9 cellular contexts compared by ENCODE assay signal in the genomic region with DNA sequence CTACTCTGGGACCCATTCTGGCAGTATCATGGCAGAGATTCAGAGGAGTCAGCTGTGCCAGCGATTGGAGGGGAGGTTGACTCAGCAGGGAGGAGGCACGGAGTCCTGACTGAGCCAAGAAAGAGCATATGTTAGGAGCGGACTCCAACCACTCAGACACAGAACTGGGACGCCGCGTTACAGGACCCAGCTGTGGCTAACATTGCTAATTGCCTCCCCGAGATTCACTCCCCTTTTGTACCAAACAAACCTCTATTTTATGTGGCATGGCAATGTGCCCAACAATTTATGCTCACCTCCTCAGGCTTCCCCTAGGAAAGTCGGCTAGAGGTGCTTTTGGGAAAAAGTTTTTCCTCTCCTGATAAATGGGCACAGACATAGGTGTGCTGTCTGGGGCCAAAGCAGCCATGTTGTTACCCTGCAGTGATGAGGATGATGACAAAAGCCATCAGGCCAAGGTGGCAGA. TPM values are rescaled to one million over a fixed set of nuclear protein-coding genes. Genes with fewer than 3 reads are reported as not detected.
DNase-seq lines count a peak whose midpoint lies in the region; ATAC-seq and TF ChIP-seq lines count a peak whose summit lies in the region.
"Had no signal": no experiment of that assay in that cellular context is flagged by ENCODE, and none has a peak within 500 bp of the region (broad histone marks: within the 10 kb centered on the region; RNA-seq: fewer than 3 reads in every experiment).

No MANE protein-coding gene starts in this region.

- H3K9ac ChIP-seq in skeletal muscle tissue (ENCODE audit: low read depth in 1 of 3, low read length in 3 of 3): peak overlapping the region in 2 of 3 donors; percentile 25 to 45

- TF ChIP-seq POLR2A in heart left ventricle (IDR thresholded peaks at IDR 0.05) (no peak), GM18505 (IDR thresholded peaks at IDR 0.05; ENCODE audit: borderline replicate concordance, extremely low read depth, insufficient read depth, insufficient read length) (no peak)

- intact Hi-C loops in heart left ventricle (cut with DNase I): no loop called here

- DNase-seq in H4 (ENCODE audit: low spot score) (peak; percentile 90), heart left ventricle (peak; percentile 11 to 74 (median 62)), globus pallidus (ENCODE audit: low spot score) (no peak)

- H3K36me3 ChIP-seq in heart left ventricle (no peaks in the 10 kb centered on the region), skeletal muscle tissue (ENCODE audit: control insufficient read depth in 3 of 3, insufficient read depth in 3 of 3, low read length in 3 of 3) (no peaks in the 10 kb centered on the region)
- H3K36me3 ChIP-seq: ascending aorta had no signal

- H3K9me3 ChIP-seq in heart left ventricle: no peaks in the 10 kb centered on the region
- H3K9me3 ChIP-seq in skeletal muscle tissue (ENCODE audit: control insufficient read depth in 3 of 3, low read length in 3 of 3): no peaks in the 10 kb centered on the region
- H3K9me3 ChIP-seq: ascending aorta had no signal

- WGBS in heart left ventricle, 4 donors: 53 to 68% (median 63%) methylated on average over 8 of the region's 8 CpGs

- ATAC-seq in SK-N-SH treated with all-trans-retinoic acid at 6 μM for 48 hours (peak; percentile 85), heart left ventricle (peak; percentile 68 to 99 (median 82)), HG03196 (IDR thresholded peaks at IDR 0.05; ENCODE audit: unreplicated experiment) (no peak), GM18505 (IDR thresholded peaks at IDR 0.05; ENCODE audit: unreplicated experiment) (no peak), GM21825 (IDR thresholded peaks at IDR 0.05; ENCODE audit: unreplicated experiment) (no peak)

- no peak for TF ChIP-seq CTCF in heart left ventricle (IDR thresholded peaks at IDR 0.05)

- H3K27me3 ChIP-seq in heart left ventricle: no peaks in the 10 kb centered on the region
- H3K27me3 ChIP-seq in skeletal muscle tissue (ENCODE audit: control insufficient read depth in 3 of 3, insufficient read depth in 3 of 3, low read length in 3 of 3): no peaks in the 10 kb centered on the region
- H3K27me3 ChIP-seq: ascending aorta had no signal

- H3K4me3 ChIP-seq in heart left ventricle (no peak overlapping the region), skeletal muscle tissue (ENCODE audit: low read length in 3 of 3) (peak overlapping the region in 2 of 3 donors; percentile 39 to 54)
- H3K4me3 ChIP-seq: ascending aorta had no signal

- H3K27ac ChIP-seq in heart left ventricle (peak overlapping the region in 1 of 12 donors; percentile 47), skeletal muscle tissue (ENCODE audit: low read depth, low read length) (peak overlapping the region; percentile 46)

- H3K4me1 ChIP-seq in heart left ventricle (peaks cover 0 to 4% (median 0%) of the 10 kb centered on the region in 12 donors), skeletal muscle tissue (ENCODE audit: control insufficient read depth in 3 of 3, insufficient read depth in 3 of 3, low read length in 3 of 3) (peaks cover 0 to 10% (median 7%) of the 10 kb centered on the region in 3 donors)
- H3K4me1 ChIP-seq: ascending aorta had no signal

TF ChIP-seq in SK-N-SH treated with all-trans-retinoic acid at 6 μM for 48 hours, 23 proteins besides CTCF, POLR2A, EP300 and RAD21:
- no peak for TF ChIP-seq TOX (CRISPR knock-in tag; IDR thresholded peaks at IDR 0.05; ENCODE audit: borderline replicate concordance)
- TF ChIP-seq ZNF70 (CRISPR knock-in tag; IDR thresholded peaks at IDR 0.05): no peak

RNA-seq across cellular contexts. Expression of a gene that starts 15.2 kb away (rescaled TPM):
- 16.9 and 22.4 TPM in 2 replicates for total RNA-seq in H4 (2014; rRNA removed; shearing (Covaris generic))
- total RNA-seq in heart left ventricle: 100 to 1,000 TPM in 6 of 9 donors, 10 to 100 TPM in 3; 71.1 to 173 (median 107) TPM
- 10 to 100 TPM; 31.9 to 76.8 TPM for polyA plus RNA-seq in heart left ventricle
- 21.9 TPM for total RNA-seq in skeletal muscle tissue

Comparison
In these comparisons a context has a peak if more than half of its experiments do, and no peak if none do; other contexts are left out.
1. ATAC-seq: peak in SK-N-SH treated with all-trans-retinoic acid at 6 μM for 48 hours (single experiment) and heart left ventricle (4 of 4); none in HG03196 (single experiment), GM18505 (single experiment) and GM21825 (single experiment).
2. H3K4me3 ChIP-seq: peak in skeletal muscle tissue (2 of 3); none in heart left ventricle (0 of 12).